In the genomic region with DNA sequence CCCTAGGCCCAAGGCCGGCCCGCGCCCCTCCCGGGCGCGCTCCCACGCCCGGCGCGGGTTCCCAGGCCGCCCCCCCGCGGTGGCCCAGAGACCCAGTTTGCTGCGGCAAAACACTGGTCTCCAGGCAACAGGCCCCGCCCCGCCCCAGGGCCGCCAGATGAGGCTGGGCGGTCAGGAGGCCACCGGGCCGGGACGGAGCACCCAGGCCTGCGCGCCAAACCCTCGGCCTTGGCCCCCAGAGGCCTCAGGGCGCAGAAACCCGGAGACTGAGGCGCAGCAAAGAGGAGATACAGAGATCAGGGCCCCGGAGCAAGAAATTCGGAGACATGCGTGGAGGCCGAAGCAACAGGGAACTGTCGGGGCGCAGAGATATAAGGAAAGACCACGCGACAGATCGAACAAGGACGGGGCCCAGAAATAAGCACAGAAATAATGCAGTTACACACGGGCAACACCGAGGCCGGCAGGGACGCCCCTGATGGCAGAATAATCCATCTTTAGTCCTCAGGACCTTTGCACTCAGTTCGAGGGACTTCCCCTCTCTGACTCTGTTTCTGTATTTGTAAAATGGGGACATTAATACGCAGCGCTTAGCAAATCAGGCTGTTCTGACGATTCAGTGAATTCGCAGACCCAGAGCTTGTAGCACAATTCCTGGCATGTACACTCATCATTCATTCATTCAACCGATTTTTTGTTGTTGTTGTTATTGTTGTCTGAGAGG, we compare ENCODE assay signal across 8 cellular contexts. TPM values are rescaled to one million over a fixed set of nuclear protein-coding genes. Genes with fewer than 3 reads are reported as not detected.
DNase-seq lines count a peak whose midpoint lies in the region; ATAC-seq and FAIRE-seq lines count a peak whose summit lies in the region.

No MANE protein-coding gene starts in this region.

- no peaks in the 10 kb centered on the region for H3K36me3 Mint-ChIP-seq in naive B cell

- no peak for FAIRE-seq in RCC 7860 (lab: Jason Lieb, UNC)

- DNase-seq in NCI-H2029 (lab: John Stamatoyannopoulos, UW) (peak; percentile 53), NCI-H2029 treated with DMSO at 0.1 percent for 48 hours (lab: John Stamatoyannopoulos, UW) (no peak), RCC 7860 (ENCODE audit: low spot score) (peak; percentile 77), fibroblast of peridontal ligament (ENCODE audit: extremely low read depth) (peak; percentile 61), naive B cell (peak; percentile 96)
- peak; percentile 64 for DNase-seq in activated effector memory CD4-positive, alpha-beta T cell treated with Interleukin-2 at 50 U/mL for 16 hours
- peak; percentile 69 to 83 for DNase-seq in stimulated activated naive CD8-positive, alpha-beta T cell treated with anti-CD3 and anti-CD28 coated beads, Interleukin-15, amount 100 ng/mL, for 72 hours

- ATAC-seq in HG03175 (IDR thresholded peaks at IDR 0.05; ENCODE audit: unreplicated experiment), result peak; percentile 52
- peak; percentile 54 to 57 for ATAC-seq in naive B cell (ENCODE audit: low read depth in 2 of 2)
- peak; percentile 62 for ATAC-seq in stimulated activated naive CD8-positive, alpha-beta T cell treated with anti-CD3 and anti-CD28 coated beads, Interleukin-15, amount 100 ng/mL, for 72 hours

- H3K4me3 Mint-ChIP-seq in naive B cell, result peak overlapping the region; percentile 79 to 91 (median 88)
- peak overlapping the region; percentile 89 to 90 for H3K4me3 Mint-ChIP-seq in stimulated activated naive CD8-positive, alpha-beta T cell treated with anti-CD3 and anti-CD28 coated beads, Interleukin-15, amount 100 ng/mL, for 72 hours

- no peaks in the 10 kb centered on the region for H3K27me3 Mint-ChIP-seq in naive B cell
- H3K27me3 Mint-ChIP-seq in stimulated activated naive CD8-positive, alpha-beta T cell treated with anti-CD3 and anti-CD28 coated beads, Interleukin-15, amount 100 ng/mL, for 72 hours, result no peaks in the 10 kb centered on the region

- peak overlapping the region; percentile 91 to 98 (median 96) for H3K27ac Mint-ChIP-seq in naive B cell
- H3K27ac Mint-ChIP-seq in stimulated activated naive CD8-positive, alpha-beta T cell treated with anti-CD3 and anti-CD28 coated beads, Interleukin-15, amount 100 ng/mL, for 72 hours, result peak overlapping the region; percentile 88 to 95

- peaks cover 56 to 70% (median 63%) of the 10 kb centered on the region in 3 donors for H3K4me1 Mint-ChIP-seq in naive B cell
- H3K4me1 Mint-ChIP-seq in stimulated activated naive CD8-positive, alpha-beta T cell treated with anti-CD3 and anti-CD28 coated beads, Interleukin-15, amount 100 ng/mL, for 72 hours, result peaks cover 48% of the 10 kb centered on the region

- no peaks in the 10 kb centered on the region for H3K9me3 Mint-ChIP-seq in naive B cell
- H3K9me3 Mint-ChIP-seq in stimulated activated naive CD8-positive, alpha-beta T cell treated with anti-CD3 and anti-CD28 coated beads, Interleukin-15, amount 100 ng/mL, for 72 hours, result no peaks in the 10 kb centered on the region

RNA-seq across cellular contexts. Expression of gene ERCC1, which starts 20.8 kb away (rescaled TPM):
- polyA plus RNA-seq in naive B cell (ENCODE audit: low read depth in 6 of 6), result 10 to 100 TPM; 40.0 to 91.4 (median 46.2) TPM

RNA-seq across cellular contexts. Expression of gene FOSB, which starts 23.3 kb away (rescaled TPM):
- polyA plus RNA-seq in naive B cell (ENCODE audit: low read depth in 6 of 6), result 100 to 1,000 TPM in 1 of 6 donors, 10 to 100 TPM in 5; 26.6 to 110 (median 82.1) TPM

RNA-seq across cellular contexts. Expression of gene POLR1G, which starts 38.0 kb away (rescaled TPM):
- 1 to 10 TPM in 5 of 6 donors, under 1 TPM in 1; 0.49 to 8.5 (median 3.0) TPM for polyA plus RNA-seq in naive B cell (ENCODE audit: low read depth in 6 of 6)

RNA-seq across cellular contexts. Expression of gene PPP1R13L, which starts 39.6 kb away (rescaled TPM):
- 1 to 10 TPM in 4 of 6 donors, under 1 TPM in 1, not detected in 1; 0.29 to 4.3 (median 2.5) TPM for polyA plus RNA-seq in naive B cell (ENCODE audit: low read depth in 6 of 6)

RNA-seq across cellular contexts. Expression of gene RTN2, which starts 52.4 kb away (rescaled TPM):
- polyA plus RNA-seq in naive B cell (ENCODE audit: low read depth in 6 of 6), result under 1 TPM in 3 of 6 donors, not detected in 3; 0.28 to 0.58 (median 0.47) TPM
